Comparison of ENCODE assay signal across 24 cellular contexts in the genomic region with DNA sequence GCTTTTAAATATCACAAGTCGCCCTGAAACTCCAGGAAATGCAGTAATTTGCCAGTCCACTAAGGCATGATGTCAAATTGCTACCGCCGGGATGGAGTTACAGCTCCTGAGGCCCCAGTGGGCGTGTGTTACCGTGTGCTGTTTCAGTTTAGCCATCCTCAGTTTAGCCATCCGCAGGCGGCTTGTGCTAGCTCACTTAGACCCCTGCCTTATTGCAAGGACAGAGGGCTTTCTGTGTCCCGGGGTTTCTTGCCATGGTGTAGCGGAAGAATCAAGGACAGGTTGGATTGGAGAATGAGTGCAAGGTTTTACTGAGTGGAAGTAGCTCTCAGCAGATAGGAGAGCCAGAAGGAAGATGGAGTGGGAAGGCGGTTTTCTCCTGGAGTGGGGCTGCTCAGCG. TPM values are rescaled to one million over a fixed set of nuclear protein-coding genes. Genes with fewer than 3 reads are reported as not detected.
DNase-seq lines count a peak whose midpoint lies in the region; ATAC-seq, FAIRE-seq and TF ChIP-seq lines count a peak whose summit lies in the region.
"Had no signal": no experiment of that assay in that cellular context is flagged by ENCODE, and none has a peak within 500 bp of the region (broad histone marks: within the 10 kb centered on the region; RNA-seq: fewer than 3 reads in every experiment).

No MANE protein-coding gene starts in this region.

- H4K20me1 ChIP-seq in HepG2 (ENCODE audit: insufficient read depth, low read length) (no peaks in the 10 kb centered on the region), OCI-LY7 (ENCODE audit: insufficient read depth, low read length) (no peaks in the 10 kb centered on the region)
- H4K20me1 ChIP-seq: BLaER1 treated with 17β-estradiol and CSF1 and Interleukin-3, amounts not matched to agents 10 nM and 100 nM had no signal

- in situ Hi-C loops in HepG2 (cut with HindIII; ENCODE audit: extremely low pct_ligation_motif_present, low pct_unique_long_range_greater_than_20kb): no loop called here

- 76% methylated on average over 11 of the region's 11 CpGs for WGBS in HepG2 (ENCODE audit: low lambda C conversion rate)
- WGBS in right lobe of liver (ENCODE audit: insufficient coverage, low coverage, low lambda C conversion rate, missing lambda C conversion rate): 92% methylated on average over 6 of the region's 11 CpGs
- WGBS in endodermal cell (ENCODE audit: insufficient coverage in 1 of 2, insufficient read length in 1 of 2), 2 experiments: 92 to 96% methylated on average over 8 to 11 of the region's 11 CpGs
- 57 to 72% methylated on average over 9 to 11 of the region's 11 CpGs for WGBS in testis, 2 donors

- no peak overlapping the region for H3K4me2 ChIP-seq in HepG2 (ENCODE audit: low read depth, low read length)
- H3K4me2 ChIP-seq in OCI-LY7 (ENCODE audit: low read length): no peak overlapping the region
- H3K4me2 ChIP-seq: BLaER1 treated with 17β-estradiol and CSF1 and Interleukin-3, amounts not matched to agents 10 nM and 100 nM had no signal

- H3K27ac Mint-ChIP-seq in endodermal cell: peak overlapping the region; percentile 22
- no peak overlapping the region for H3K27ac Mint-ChIP-seq in activated CD8-positive, alpha-beta T cell treated with anti-CD3 and anti-CD28 coated beads, Interleukin-2, amount 10 ng/mL, durations not matched to agents 7 days and 5 days
- H3K27ac Mint-ChIP-seq: CD4-positive, alpha-beta memory T cell had no signal

- no peak for TF ChIP-seq RAD21 in HepG2 (CRISPR knock-in tag; IDR thresholded peaks at IDR 0.05)

- H3K9me2 ChIP-seq in OCI-LY7 (ENCODE audit: insufficient read depth, low read length): no peaks in the 10 kb centered on the region

- no peaks in the 10 kb centered on the region for H3K36me3 ChIP-seq in HepG2 (replicated peaks in 1 of 2; ENCODE audit: control insufficient read depth in 1 of 2, insufficient read depth in 2 of 2, low read length in 2 of 2)
- no peaks in the 10 kb centered on the region for H3K36me3 ChIP-seq in right lobe of liver
- no peaks in the 10 kb centered on the region for H3K36me3 ChIP-seq in endodermal cell (ENCODE audit: control insufficient read depth, insufficient read depth, low read length)
- H3K36me3 ChIP-seq in iPS-20b (ENCODE audit: insufficient read depth, low read depth, low read length): no peaks in the 10 kb centered on the region
- H3K36me3 ChIP-seq in testis (ENCODE audit: low read depth, missing control alignments): no peaks in the 10 kb centered on the region
- H3K36me3 ChIP-seq in OCI-LY7 (ENCODE audit: insufficient read depth, low read length): no peaks in the 10 kb centered on the region
- H3K36me3 ChIP-seq: BLaER1 treated with 17β-estradiol and CSF1 and Interleukin-3, amounts not matched to agents 10 nM and 100 nM; Peyer's patch; SJCRH30 had no signal

- no peaks in the 10 kb centered on the region for H3K36me3 Mint-ChIP-seq in endodermal cell (ENCODE audit: low read depth)
- no peaks in the 10 kb centered on the region for H3K36me3 Mint-ChIP-seq in activated CD8-positive, alpha-beta T cell treated with anti-CD3 and anti-CD28 coated beads, Interleukin-2, amount 10 ng/mL, durations not matched to agents 7 days and 5 days (ENCODE audit: low read depth)
- H3K36me3 Mint-ChIP-seq: CD4-positive, alpha-beta memory T cell had no signal

- H3K9me3 ChIP-seq in HepG2 (ENCODE audit: low read length): no peaks in the 10 kb centered on the region
- H3K9me3 ChIP-seq in right lobe of liver: no peaks in the 10 kb centered on the region
- no peaks in the 10 kb centered on the region for H3K9me3 ChIP-seq in endodermal cell (ENCODE audit: control insufficient read depth, low read length)
- H3K9me3 ChIP-seq in iPS-20b (ENCODE audit: insufficient read depth, low read depth, low read length): no peaks in the 10 kb centered on the region
- H3K9me3 ChIP-seq in testis: no peaks in the 10 kb centered on the region
- no peaks in the 10 kb centered on the region for H3K9me3 ChIP-seq in OCI-LY7 (ENCODE audit: low read length)
- H3K9me3 ChIP-seq: BLaER1 treated with 17β-estradiol and CSF1 and Interleukin-3, amounts not matched to agents 10 nM and 100 nM; Peyer's patch; SJCRH30 had no signal

- H3K4me1 Mint-ChIP-seq in endodermal cell: peaks cover 8% of the 10 kb centered on the region
- no peaks in the 10 kb centered on the region for H3K4me1 Mint-ChIP-seq in activated CD8-positive, alpha-beta T cell treated with anti-CD3 and anti-CD28 coated beads, Interleukin-2, amount 10 ng/mL, durations not matched to agents 7 days and 5 days (ENCODE audit: low read depth)

- no TSS peak for BruUV-seq in HepG2 (replicated peaks; lab: Mats Ljungman, UMichigan)
- no TSS peak for BruUV-seq in OCI-LY7 (replicated peaks; lab: Mats Ljungman, UMichigan)

- H3K4me3 ChIP-seq in HepG2 (replicated peaks in 1 of 3; ENCODE audit: insufficient read depth in 1 of 3, low read depth in 2 of 3, low read length in 3 of 3) (no peak overlapping the region), right lobe of liver (no peak overlapping the region), endodermal cell (ENCODE audit: low read length) (no peak overlapping the region), iPS-20b (ENCODE audit: low read length) (peak overlapping the region; percentile 65), testis (peak overlapping the region in 1 of 2 donors; percentile 41), OCI-LY7 (ENCODE audit: low read depth, low read length, poor library complexity, severe bottlenecking) (no peak overlapping the region)
- H3K4me3 ChIP-seq: BLaER1 treated with 17β-estradiol and CSF1 and Interleukin-3, amounts not matched to agents 10 nM and 100 nM; Peyer's patch; SJCRH30 had no signal

- H3K9ac ChIP-seq in HepG2 (ENCODE audit: insufficient read depth, low read depth, low read length): no peak overlapping the region
- H3K9ac ChIP-seq in endodermal cell (ENCODE audit: extremely low read depth, low read length, poor library complexity, severe bottlenecking): no peak overlapping the region
- H3K9ac ChIP-seq in iPS-20b (ENCODE audit: low read depth, low read length): peak overlapping the region; percentile 78; the same call in 1 of the 2 replicates
- H3K9ac ChIP-seq: BLaER1 treated with 17β-estradiol and CSF1 and Interleukin-3, amounts not matched to agents 10 nM and 100 nM had no signal

- H2AFZ ChIP-seq in HepG2 (ENCODE audit: low read length) (no peak overlapping the region), OCI-LY7 (ENCODE audit: low read length) (no peak overlapping the region)

- H3K4me1 ChIP-seq in HepG2 (ENCODE audit: insufficient read depth, low read length) (peaks cover 13% of the 10 kb centered on the region), right lobe of liver (no peaks in the 10 kb centered on the region), endodermal cell (ENCODE audit: control insufficient read depth, insufficient read depth, low read length) (no peaks in the 10 kb centered on the region), iPS-20b (ENCODE audit: insufficient read depth, low read length) (peaks cover 6% of the 10 kb centered on the region; the same call in 1 of the 2 replicates), testis (no peaks in the 10 kb centered on the region), OCI-LY7 (ENCODE audit: insufficient read depth, low read length, poor library complexity, severe bottlenecking) (no peaks in the 10 kb centered on the region)
- H3K4me1 ChIP-seq: BLaER1 treated with 17β-estradiol and CSF1 and Interleukin-3, amounts not matched to agents 10 nM and 100 nM; Peyer's patch; SJCRH30 had no signal

- no peaks in the 10 kb centered on the region for H3K27me3 ChIP-seq in HepG2 (ENCODE audit: control insufficient read depth in 1 of 2, insufficient read depth in 2 of 2, low read length in 2 of 2)
- H3K27me3 ChIP-seq in right lobe of liver: no peaks in the 10 kb centered on the region
- no peaks in the 10 kb centered on the region for H3K27me3 ChIP-seq in endodermal cell (ENCODE audit: control insufficient read depth, insufficient read depth, low read length, poor library complexity, severe bottlenecking)
- no peaks in the 10 kb centered on the region for H3K27me3 ChIP-seq in iPS-20b (ENCODE audit: insufficient read depth, low read length)
- H3K27me3 ChIP-seq in testis: no peaks in the 10 kb centered on the region
- H3K27me3 ChIP-seq: BLaER1 treated with 17β-estradiol and CSF1 and Interleukin-3, amounts not matched to agents 10 nM and 100 nM; Peyer's patch; SJCRH30 had no signal

- H3K9me3 Mint-ChIP-seq in endodermal cell: no peaks in the 10 kb centered on the region
- no peaks in the 10 kb centered on the region for H3K9me3 Mint-ChIP-seq in activated CD8-positive, alpha-beta T cell treated with anti-CD3 and anti-CD28 coated beads, Interleukin-2, amount 10 ng/mL, durations not matched to agents 7 days and 5 days (ENCODE audit: insufficient read depth)
- H3K9me3 Mint-ChIP-seq: CD4-positive, alpha-beta memory T cell had no signal

- H3K27ac ChIP-seq in HepG2 (ENCODE audit: extremely low read length, insufficient read depth, low read length) (no peak overlapping the region), right lobe of liver (no peak overlapping the region), endodermal cell (ENCODE audit: low read depth, low read length) (no peak overlapping the region), iPS-20b (ENCODE audit: low read length) (peak overlapping the region; percentile 46), testis (no peak overlapping the region), OCI-LY7 (ENCODE audit: low read depth, low read length, poor library complexity, severe bottlenecking) (no peak overlapping the region)
- H3K27ac ChIP-seq: 22Rv1; BLaER1 treated with 17β-estradiol and CSF1 and Interleukin-3, amounts not matched to agents 10 nM and 100 nM; Peyer's patch; SJCRH30 had no signal

- no peaks in the 10 kb centered on the region for H3K79me2 ChIP-seq in HepG2 (ENCODE audit: insufficient read depth, low read length)
- H3K79me2 ChIP-seq in OCI-LY7 (ENCODE audit: insufficient read depth, low read depth, low read length): no peaks in the 10 kb centered on the region

- TF ChIP-seq EP300 in HepG2 (IDR thresholded peaks at IDR 0.05; ENCODE audit: low read depth in 2 of 2, low read length in 2 of 2) (no peak), HepG2 (CRISPR knock-in tag; IDR thresholded peaks at IDR 0.05; ENCODE audit: borderline replicate concordance) (no peak)

- peak overlapping the region; percentile 47 for H3K4me3 Mint-ChIP-seq in endodermal cell
- no peak overlapping the region for H3K4me3 Mint-ChIP-seq in activated CD8-positive, alpha-beta T cell treated with anti-CD3 and anti-CD28 coated beads, Interleukin-2, amount 10 ng/mL, durations not matched to agents 7 days and 5 days
- H3K4me3 Mint-ChIP-seq: CD4-positive, alpha-beta memory T cell had no signal

- TF ChIP-seq CTCF in HepG2 (CRISPR knock-in tag; IDR thresholded peaks at IDR 0.05) (no peak), right lobe of liver (IDR thresholded peaks at IDR 0.05) (no peak), endodermal cell (conservative IDR thresholded peaks at IDR 0.05) (no peak), testis (IDR thresholded peaks at IDR 0.05) (no peak), OCI-LY7 (conservative IDR thresholded peaks at IDR 0.05; ENCODE audit: low read length) (no peak)

- ATAC-seq in HepG2: no peak; the same call in 2 of the 3 replicates
- ATAC-seq in right lobe of liver: no peak
- ATAC-seq in activated CD8-positive, alpha-beta T cell treated with anti-CD3 and anti-CD28 coated beads, Interleukin-2, amount 10 ng/mL, durations not matched to agents 7 days and 5 days: no peak

- H3K27me3 Mint-ChIP-seq in endodermal cell (ENCODE audit: insufficient read depth): no peaks in the 10 kb centered on the region
- no peaks in the 10 kb centered on the region for H3K27me3 Mint-ChIP-seq in activated CD8-positive, alpha-beta T cell treated with anti-CD3 and anti-CD28 coated beads, Interleukin-2, amount 10 ng/mL, durations not matched to agents 7 days and 5 days (ENCODE audit: low read depth)
- H3K27me3 Mint-ChIP-seq: CD4-positive, alpha-beta memory T cell had no signal

- intact Hi-C loops in HepG2 (cut with micrococcal nuclease; ENCODE audit: unreplicated experiment) (no loop called here), right lobe of liver (cut with DNase I) (no loop called here), testis (cut with DNase I; ENCODE audit: low total_unique reads) (no loop called here), OCI-LY7 (cut with micrococcal nuclease; ENCODE audit: unreplicated experiment) (no loop called here)

- DNase-seq in HepG2 (ENCODE audit: low spot score): no peak
- no peak for DNase-seq in right lobe of liver
- DNase-seq in endodermal cell: peak; percentile 77
- peak; percentile 24 for DNase-seq in testis
- no peak for DNase-seq in activated CD8-positive, alpha-beta T cell treated with anti-CD3 and anti-CD28 coated beads, Interleukin-2, amount 10 ng/mL, durations not matched to agents 7 days and 5 days
- no peak for DNase-seq in OCI-LY7 (ENCODE audit: low spot score)
- DNase-seq in activated CD4-positive, alpha-beta T cell treated with anti-CD3 and anti-CD28 coated beads, Interleukin-2, amount 50 U/mL, for 4 hours: no peak
- DNase-seq: ACHN; CD4-positive, alpha-beta memory T cell; DND-41; IMR-90; NCI-H1105 treated with DMSO at 0.1 percent for 48 hours; NCI-H2029 treated with DMSO at 0.1 percent for 48 hours; NCI-H2171; NCI-H345; NCI-H524; NCI-H774; NK-92 treated with Interleukin-12 subunit alpha and Interleukin-12 subunit beta, amount 100 ng/mL, for 24 hours; Peyer's patch; SJCRH30 had no signal

- TF ChIP-seq POLR2A in HepG2 (IDR thresholded peaks at IDR 0.05; ENCODE audit: insufficient read depth in 1 of 2, low read depth in 2 of 2, low read length in 2 of 2) (no peak), right lobe of liver (IDR thresholded peaks at IDR 0.05) (no peak), testis (IDR thresholded peaks at IDR 0.05) (no peak)

- POLR2A ChIA-PET in HepG2 (lab: Yijun Ruan, JAX): no interaction called here
- POLR2A ChIA-PET in activated CD8-positive, alpha-beta T cell treated with anti-CD3 and anti-CD28 coated beads, Interleukin-2, amount 10 ng/mL, durations not matched to agents 7 days and 5 days (lab: Charles Lee): no interaction called here
- POLR2A ChIA-PET in OCI-LY7 (lab: Charles Lee): interaction anchor here (0.6 to 0.7 kb wide), 2 partner anchors 21 to 260 kb away, joined by 3 read pairs; no protein-coding TSS in a partner anchor

- CTCF ChIA-PET in HepG2 (lab: Yijun Ruan, JAX; ENCODE audit: low intra/inter-chr PET ratio, low total read pairs) (no interaction called here), OCI-LY7 (lab: Charles Lee; ENCODE audit: unreplicated experiment) (no interaction called here)
- CTCF ChIA-PET in activated CD8-positive, alpha-beta T cell treated with anti-CD3 and anti-CD28 coated beads, Interleukin-2, amount 10 ng/mL, durations not matched to agents 7 days and 5 days (lab: Charles Lee): no interaction called here

- no peak for FAIRE-seq in HepG2 (lab: Jason Lieb, UNC)
- FAIRE-seq: H54 had no signal

RNA-seq across cellular contexts. Expression of gene LRBA, which starts 33.8 kb away (rescaled TPM):
- total RNA-seq in HepG2 (2016; rRNA removed; fragmentation: Illumina TruSeq; extraction: Trizol) (37.2 and 67.1 TPM in 2 replicates), right lobe of liver (10 to 100 TPM; 18.9 to 48.1 (median 24.5) TPM), endodermal cell (10 to 100 TPM; 77.3 to 95.9 TPM), testis (10 to 100 TPM; 60.8 to 61.1 TPM), OCI-LY7 (2022) (63.2 and 66.7 TPM in 2 replicates)
- total RNA-seq in HepG2 (2016; cell fraction: cytosol; rRNA removed; fragmentation: Illumina TruSeq; extraction: Trizol; ENCODE audit: low read depth): 13.5 and 14.5 TPM in 2 replicates
- 36.8 and 61.9 TPM in 2 replicates for total RNA-seq in HepG2 (2016; cell fraction: insoluble cytoplasmic fraction; rRNA removed; fragmentation: Illumina TruSeq; extraction: Trizol)
- 13.6 and 15.8 TPM in 2 replicates for total RNA-seq in HepG2 (2016; cell fraction: membrane; rRNA removed; fragmentation: Illumina TruSeq; extraction: Trizol)
- 75.4 and 80.4 TPM in 2 replicates for total RNA-seq in HepG2 (2016; cell fraction: nucleus; rRNA removed; fragmentation: Illumina TruSeq; extraction: Trizol)
- polyA plus RNA-seq in HepG2 (2011; rRNA removed) (18.5 and 21.0 TPM in 2 replicates), testis (ENCODE audit: insufficient read depth, low read depth, low replicate concordance) (24.6 TPM)
- 20.5 and 24.1 TPM in 2 replicates for polyA plus RNA-seq in HepG2 (2011; cell fraction: cytosol; rRNA removed)
- 14.7 and 16.7 TPM in 2 replicates for polyA plus RNA-seq in HepG2 (2011; cell fraction: nucleus; rRNA removed)
- 22.3 and 23.6 TPM in 2 replicates for polyA plus RNA-seq in HepG2 (2012)
- 0.95 and 1.0 TPM in 2 replicates for polyA plus RNA-seq in HepG2 (2016; cell fraction: cytosol; fragmentation: Illumina TruSeq; extraction: Trizol; ENCODE audit: low read depth)
- 38.5 and 39.8 TPM in 2 replicates for polyA plus RNA-seq in HepG2 (2016; cell fraction: insoluble cytoplasmic fraction; fragmentation: Illumina TruSeq; extraction: Trizol; ENCODE audit: low read depth)
- 3.2 and 4.8 TPM in 2 replicates for polyA plus RNA-seq in HepG2 (2016; cell fraction: membrane; fragmentation: Illumina TruSeq; extraction: Trizol; ENCODE audit: low read depth)
- polyA plus RNA-seq in HepG2 (2016; cell fraction: nucleus; fragmentation: Illumina TruSeq; extraction: Trizol; ENCODE audit: insufficient read depth, low read depth): 21.6 and 21.9 TPM in 2 replicates
- 85.2 TPM in 2 replicates for polyA minus RNA-seq in HepG2 (2011; rRNA and poly(A)+ RNA removed; ENCODE audit: low replicate concordance)
- 45.2 and 56.0 TPM in 2 replicates for polyA minus RNA-seq in HepG2 (2011; cell fraction: cytosol; rRNA and poly(A)+ RNA removed)
- 224 and 240 TPM in 2 replicates for polyA minus RNA-seq in HepG2 (2011; cell fraction: nucleus; rRNA and poly(A)+ RNA removed)
- 23.5 TPM for polyA plus RNA-seq in endodermal cell (2013, experiment 1 of 2)
- 24.7 TPM for polyA plus RNA-seq in endodermal cell (2013, experiment 2 of 2)
- 10 to 100 TPM; 43.3 to 44.5 TPM for total RNA-seq in activated CD8-positive, alpha-beta T cell treated with anti-CD3 and anti-CD28 coated beads, Interleukin-2, amount 10 ng/mL, durations not matched to agents 7 days and 5 days
- total RNA-seq in OCI-LY7 (2014; rRNA removed; shearing (Covaris generic)): 48.9 and 60.4 TPM in 2 replicates

RNA-seq across cellular contexts. Expression of gene RPS3A, which starts 50.5 kb away (rescaled TPM):
- total RNA-seq in HepG2 (2016; rRNA removed; fragmentation: Illumina TruSeq; extraction: Trizol) (3,626 and 4,934 TPM in 2 replicates), right lobe of liver (100 to 1,000 TPM; 420 to 946 (median 518) TPM), endodermal cell (1,000 to 10,000 TPM; 2,304 to 2,367 TPM), testis (1,000 to 10,000 TPM in 1 of 2 donors, 100 to 1,000 TPM in 1; 896 to 1,385 TPM), OCI-LY7 (2022) (2,759 and 2,816 TPM in 2 replicates)
- 5,278 and 6,431 TPM in 2 replicates for total RNA-seq in HepG2 (2016; cell fraction: cytosol; rRNA removed; fragmentation: Illumina TruSeq; extraction: Trizol; ENCODE audit: low read depth)
- total RNA-seq in HepG2 (2016; cell fraction: insoluble cytoplasmic fraction; rRNA removed; fragmentation: Illumina TruSeq; extraction: Trizol): 3,639 and 4,846 TPM in 2 replicates
- 9,738 and 10,914 TPM in 2 replicates for total RNA-seq in HepG2 (2016; cell fraction: membrane; rRNA removed; fragmentation: Illumina TruSeq; extraction: Trizol)
- total RNA-seq in HepG2 (2016; cell fraction: nucleus; rRNA removed; fragmentation: Illumina TruSeq; extraction: Trizol): 1,195 and 1,244 TPM in 2 replicates
- polyA plus RNA-seq in HepG2 (2011; rRNA removed) (2,723 and 3,332 TPM in 2 replicates), testis (ENCODE audit: insufficient read depth, low read depth, low replicate concordance) (1,182 TPM)
- 1,940 and 3,073 TPM in 2 replicates for polyA plus RNA-seq in HepG2 (2011; cell fraction: cytosol; rRNA removed)
- 430 and 645 TPM in 2 replicates for polyA plus RNA-seq in HepG2 (2011; cell fraction: nucleus; rRNA removed)
- polyA plus RNA-seq in HepG2 (2012): 3,103 and 3,233 TPM in 2 replicates
- 4,408 and 4,942 TPM in 2 replicates for polyA plus RNA-seq in HepG2 (2016; cell fraction: cytosol; fragmentation: Illumina TruSeq; extraction: Trizol; ENCODE audit: low read depth)
- 3,704 and 3,862 TPM in 2 replicates for polyA plus RNA-seq in HepG2 (2016; cell fraction: insoluble cytoplasmic fraction; fragmentation: Illumina TruSeq; extraction: Trizol; ENCODE audit: low read depth)
- 7,339 and 7,526 TPM in 2 replicates for polyA plus RNA-seq in HepG2 (2016; cell fraction: membrane; fragmentation: Illumina TruSeq; extraction: Trizol; ENCODE audit: low read depth)
- 1,657 and 1,684 TPM in 2 replicates for polyA plus RNA-seq in HepG2 (2016; cell fraction: nucleus; fragmentation: Illumina TruSeq; extraction: Trizol; ENCODE audit: insufficient read depth, low read depth)
- 178 and 224 TPM in 2 replicates for polyA minus RNA-seq in HepG2 (2011; rRNA and poly(A)+ RNA removed; ENCODE audit: low replicate concordance)
- polyA minus RNA-seq in HepG2 (2011; cell fraction: cytosol; rRNA and poly(A)+ RNA removed): 648 and 755 TPM in 2 replicates
- 219 and 322 TPM in 2 replicates for polyA minus RNA-seq in HepG2 (2011; cell fraction: nucleus; rRNA and poly(A)+ RNA removed)
- 3,088 TPM for polyA plus RNA-seq in endodermal cell (2013, experiment 1 of 2)
- 3,198 TPM for polyA plus RNA-seq in endodermal cell (2013, experiment 2 of 2)
- 1,000 to 10,000 TPM; 1,540 to 1,580 TPM for total RNA-seq in activated CD8-positive, alpha-beta T cell treated with anti-CD3 and anti-CD28 coated beads, Interleukin-2, amount 10 ng/mL, durations not matched to agents 7 days and 5 days
- 2,852 and 3,051 TPM in 2 replicates for total RNA-seq in OCI-LY7 (2014; rRNA removed; shearing (Covaris generic))

Comparison
In these comparisons a context has a peak if more than half of its experiments do, and no peak if none do; other contexts are left out.
1. DNase-seq: peak in endodermal cell (single experiment) and testis (single experiment); none in HepG2 (single experiment), right lobe of liver (0 of 3), activated CD8-positive, alpha-beta T cell treated with anti-CD3 and anti-CD28 coated beads, Interleukin-2, amount 10 ng/mL, durations not matched to agents 7 days and 5 days (single experiment), OCI-LY7 (single experiment) and activated CD4-positive, alpha-beta T cell treated with anti-CD3 and anti-CD28 coated beads, Interleukin-2, amount 50 U/mL, for 4 hours (0 of 2).